In the genomic region with DNA sequence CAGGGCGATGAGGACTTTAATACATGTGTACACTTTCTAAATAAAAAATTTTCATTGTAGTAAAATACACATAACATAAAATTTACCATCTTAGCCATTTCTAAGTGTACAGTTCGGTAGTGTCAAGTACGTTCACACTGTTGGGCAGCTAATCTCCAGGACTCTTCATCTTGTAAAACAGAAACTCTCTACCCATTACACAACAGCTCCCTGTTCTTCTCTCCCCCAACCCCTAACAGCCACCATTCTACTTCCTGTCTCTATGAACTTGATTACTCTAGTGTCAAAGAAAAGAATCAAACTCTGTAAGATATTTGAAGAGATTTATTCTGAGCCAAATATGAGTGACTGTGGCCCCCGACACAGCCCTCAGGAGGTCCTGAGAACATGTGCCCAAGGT, we compare ENCODE assay signal across 5 cellular contexts.
A peak's percentile ranks its signal among the peaks of the same experiment; 100 is the strongest.
DNase-seq lines count a peak whose midpoint lies in the region; ATAC-seq lines count a peak whose summit lies in the region.
"Not testable (repeated sequence)": the region's sequence is repeated elsewhere in the genome, so short reads cannot be mapped to it uniquely, and the experiment has no call there.

No MANE protein-coding gene starts in this region.

- H3K36me3 ChIP-seq in KOPT-K1 (ENCODE audit: insufficient read depth, low read length): not testable (repeated sequence)

- CTCF ChIA-PET in activated CD4-positive, alpha-beta memory T cell treated with anti-CD3 and anti-CD28 coated beads, Interleukin-2, amount 10 ng/mL, durations not matched to agents 7 days and 5 days (lab: Charles Lee): not testable (repeated sequence)

- H3K27me3 Mint-ChIP-seq in T-helper 2 cell treated with Interferon-gamma antibody and Interleukin-4, amounts not matched to agents 5 μg/mL and 100 μg/mL, for 36 hours (ENCODE audit: low read depth); activated CD4-positive, alpha-beta memory T cell treated with anti-CD3 and anti-CD28 coated beads, Interleukin-2, amount 10 ng/mL, durations not matched to agents 7 days and 5 days; activated naive CD8-positive, alpha-beta T cell treated with anti-CD3 and anti-CD28 coated beads, Interleukin-2, amount 10 ng/mL, durations not matched to agents 7 days and 5 days: not testable (repeated sequence)

- H3K9me3 ChIP-seq in KOPT-K1 (ENCODE audit: insufficient read depth, low read length, poor library complexity, severe bottlenecking): not testable (repeated sequence)

- peaks cover 10% of the 10 kb centered on the region for H3K4me1 Mint-ChIP-seq in T-helper 2 cell treated with Interferon-gamma antibody and Interleukin-4, amounts not matched to agents 5 μg/mL and 100 μg/mL, for 36 hours (ENCODE audit: low read depth)
- H3K4me1 Mint-ChIP-seq in activated CD4-positive, alpha-beta memory T cell treated with anti-CD3 and anti-CD28 coated beads, Interleukin-2, amount 10 ng/mL, durations not matched to agents 7 days and 5 days: peaks cover 11% of the 10 kb centered on the region
- H3K4me1 Mint-ChIP-seq in activated naive CD8-positive, alpha-beta T cell treated with anti-CD3 and anti-CD28 coated beads, Interleukin-2, amount 10 ng/mL, durations not matched to agents 7 days and 5 days: not testable (repeated sequence)

- not testable (repeated sequence) for H3K9me3 Mint-ChIP-seq in T-helper 2 cell treated with Interferon-gamma antibody and Interleukin-4, amounts not matched to agents 5 μg/mL and 100 μg/mL, for 36 hours; activated CD4-positive, alpha-beta memory T cell treated with anti-CD3 and anti-CD28 coated beads, Interleukin-2, amount 10 ng/mL, durations not matched to agents 7 days and 5 days; activated naive CD8-positive, alpha-beta T cell treated with anti-CD3 and anti-CD28 coated beads, Interleukin-2, amount 10 ng/mL, durations not matched to agents 7 days and 5 days

- peak overlapping the region; percentile 45 for H3K27ac Mint-ChIP-seq in T-helper 2 cell treated with Interferon-gamma antibody and Interleukin-4, amounts not matched to agents 5 μg/mL and 100 μg/mL, for 36 hours
- H3K27ac Mint-ChIP-seq in activated CD4-positive, alpha-beta memory T cell treated with anti-CD3 and anti-CD28 coated beads, Interleukin-2, amount 10 ng/mL, durations not matched to agents 7 days and 5 days: peak overlapping the region; percentile 12
- H3K27ac Mint-ChIP-seq in activated naive CD8-positive, alpha-beta T cell treated with anti-CD3 and anti-CD28 coated beads, Interleukin-2, amount 10 ng/mL, durations not matched to agents 7 days and 5 days: peak overlapping the region; percentile 32

- POLR2A ChIA-PET in activated CD4-positive, alpha-beta memory T cell treated with anti-CD3 and anti-CD28 coated beads, Interleukin-2, amount 10 ng/mL, durations not matched to agents 7 days and 5 days (lab: Charles Lee); activated naive CD8-positive, alpha-beta T cell treated with anti-CD3 and anti-CD28 coated beads, Interleukin-2, amount 10 ng/mL, durations not matched to agents 7 days and 5 days (lab: Charles Lee): not testable (repeated sequence)

- H3K36me3 Mint-ChIP-seq in T-helper 2 cell treated with Interferon-gamma antibody and Interleukin-4, amounts not matched to agents 5 μg/mL and 100 μg/mL, for 36 hours (ENCODE audit: low read depth); activated CD4-positive, alpha-beta memory T cell treated with anti-CD3 and anti-CD28 coated beads, Interleukin-2, amount 10 ng/mL, durations not matched to agents 7 days and 5 days (ENCODE audit: low read depth); activated naive CD8-positive, alpha-beta T cell treated with anti-CD3 and anti-CD28 coated beads, Interleukin-2, amount 10 ng/mL, durations not matched to agents 7 days and 5 days: not testable (repeated sequence)

- peak overlapping the region; percentile 56 for H3K27ac ChIP-seq in KOPT-K1 (ENCODE audit: low read depth, low read length, poor library complexity, severe bottlenecking)

- not testable (repeated sequence) for DNase-seq in T-helper 2 cell treated with Interferon-gamma antibody and Interleukin-4, amounts not matched to agents 5 μg/mL and 100 μg/mL, for 36 hours (ENCODE audit: low spot score); activated CD4-positive, alpha-beta memory T cell treated with anti-CD3 and anti-CD28 coated beads, Interleukin-2, amount 10 ng/mL, durations not matched to agents 7 days and 5 days; activated naive CD8-positive, alpha-beta T cell treated with anti-CD3 and anti-CD28 coated beads, Interleukin-2, amount 10 ng/mL, durations not matched to agents 7 days and 5 days
- peak; percentile 0 for DNase-seq in iris pigment epithelial cell (ENCODE audit: low read depth)

- ATAC-seq in activated naive CD8-positive, alpha-beta T cell treated with anti-CD3 and anti-CD28 coated beads, Interleukin-2, amount 10 ng/mL, durations not matched to agents 7 days and 5 days (ENCODE audit: low read depth): not testable (repeated sequence)

- H3K4me3 Mint-ChIP-seq in T-helper 2 cell treated with Interferon-gamma antibody and Interleukin-4, amounts not matched to agents 5 μg/mL and 100 μg/mL, for 36 hours; activated CD4-positive, alpha-beta memory T cell treated with anti-CD3 and anti-CD28 coated beads, Interleukin-2, amount 10 ng/mL, durations not matched to agents 7 days and 5 days; activated naive CD8-positive, alpha-beta T cell treated with anti-CD3 and anti-CD28 coated beads, Interleukin-2, amount 10 ng/mL, durations not matched to agents 7 days and 5 days: not testable (repeated sequence)
